In the genomic region with DNA sequence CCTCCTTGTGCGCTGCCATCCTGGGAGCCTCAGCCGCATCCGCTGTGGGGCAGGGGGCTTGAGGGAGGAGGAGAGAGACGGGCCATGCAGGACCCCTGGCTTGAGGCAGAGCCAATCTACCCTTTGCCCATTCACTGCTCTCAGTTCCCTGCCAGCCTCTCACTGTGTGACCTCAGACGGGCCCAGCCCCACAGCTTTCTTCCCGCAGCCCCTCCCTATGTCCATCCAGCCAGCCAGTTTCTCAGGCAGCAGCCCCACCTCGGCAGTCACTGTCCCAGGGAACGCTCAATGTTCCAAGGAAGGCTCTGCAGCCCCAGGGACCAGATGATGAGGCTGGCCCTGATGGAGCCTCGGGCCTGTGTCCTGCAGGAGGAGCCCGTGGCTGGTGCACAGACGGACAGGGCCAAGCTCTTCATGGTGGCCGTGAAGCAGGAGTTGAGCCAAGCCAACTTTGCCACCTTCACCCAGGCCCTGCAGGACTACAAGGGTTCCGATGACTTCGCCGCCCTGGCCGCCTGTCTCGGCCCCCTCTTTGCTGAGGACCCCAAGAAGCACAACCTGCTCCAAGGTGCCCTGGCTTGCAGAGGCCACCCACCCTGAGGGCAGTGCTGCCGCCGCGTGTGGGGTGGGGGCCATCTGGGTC, we compare ENCODE assay signal across 12 cellular contexts. TPM values are rescaled to one million over a fixed set of nuclear protein-coding genes. Genes with fewer than 3 reads are reported as not detected.
DNase-seq lines count a peak whose midpoint lies in the region; ATAC-seq and TF ChIP-seq lines count a peak whose summit lies in the region.
"Had no signal": no experiment of that assay in that cellular context is flagged by ENCODE, and none has a peak within 500 bp of the region (broad histone marks: within the 10 kb centered on the region; RNA-seq: fewer than 3 reads in every experiment).

No MANE protein-coding gene starts in this region.

- H3K27ac Mint-ChIP-seq in naive thymus-derived CD4-positive, alpha-beta T cell: peak overlapping the region in 5 of 9 donors; percentile 51 to 85 (median 67)
- H3K27ac Mint-ChIP-seq in type B pancreatic cell: no peak overlapping the region
- H3K27ac Mint-ChIP-seq: activated B cell treated with CpG ODN at 0.5 μM for 24 hours had no signal

- H2AFZ ChIP-seq in HCT116 (ENCODE audit: low read depth, low read length, poor library complexity, severe bottlenecking): no peak overlapping the region

- H3K4me3 ChIP-seq in AG10803 (ENCODE audit: low read length) (no peak overlapping the region), HCT116 (replicated peaks in 1 of 2; ENCODE audit: low read depth in 1 of 2, low read length in 2 of 2) (no peak overlapping the region)
- H3K4me3 ChIP-seq in naive thymus-derived CD4-positive, alpha-beta T cell (ENCODE audit: low read length): no peak overlapping the region
- H3K4me3 ChIP-seq: ascending aorta had no signal

- ATAC-seq in HCT116 (no peak), HG03439 (IDR thresholded peaks at IDR 0.05; ENCODE audit: unreplicated experiment) (no peak), GM21529 (IDR thresholded peaks at IDR 0.05; ENCODE audit: unreplicated experiment) (no peak), HG02885 (IDR thresholded peaks at IDR 0.05; ENCODE audit: poor library complexity, unreplicated experiment) (no peak)
- no peak for ATAC-seq in naive thymus-derived CD4-positive, alpha-beta T cell

- peaks cover 0 to 10% (median 0%) of the 10 kb centered on the region in 5 donors for H3K36me3 Mint-ChIP-seq in naive thymus-derived CD4-positive, alpha-beta T cell
- no peaks in the 10 kb centered on the region for H3K36me3 Mint-ChIP-seq in type B pancreatic cell

- CTCF ChIA-PET in HCT116 (lab: Charles Lee): no interaction called here
- CTCF ChIA-PET in naive thymus-derived CD4-positive, alpha-beta T cell (lab: Charles Lee): no interaction called here

- peak overlapping the region; percentile 59; the same call in 1 of the 2 replicates for H3K27ac ChIP-seq in HCT116 (ENCODE audit: low read depth, low read length)
- H3K27ac ChIP-seq in naive thymus-derived CD4-positive, alpha-beta T cell (ENCODE audit: low read depth, low read length): no peak overlapping the region
- H3K27ac ChIP-seq: ascending aorta had no signal

- H3K9me2 ChIP-seq in HCT116 (ENCODE audit: insufficient read depth): no peaks in the 10 kb centered on the region

- no peak for TF ChIP-seq RAD21 in HCT116 (IDR thresholded peaks at IDR 0.05; ENCODE audit: low read depth)

- peaks cover 0 to 8% of the 10 kb centered on the region in 2 experiments; a peak in 1 of 4 replicates for H3K36me3 ChIP-seq in HCT116 (ENCODE audit: control insufficient read depth in 1 of 2, insufficient read depth in 2 of 2, low read length in 2 of 2)
- peaks cover 0 to 14% (median 0%) of the 10 kb centered on the region in 3 experiments for H3K36me3 ChIP-seq in naive thymus-derived CD4-positive, alpha-beta T cell (ENCODE audit: control insufficient read depth in 2 of 3, insufficient read depth in 3 of 3, low read length in 3 of 3)

- peaks cover 5 to 18% (median 6%) of the 10 kb centered on the region in 7 donors for H3K4me1 Mint-ChIP-seq in naive thymus-derived CD4-positive, alpha-beta T cell
- H3K4me1 Mint-ChIP-seq in type B pancreatic cell (ENCODE audit: unreplicated experiment): no peaks in the 10 kb centered on the region

- H3K4me2 ChIP-seq in HCT116 (ENCODE audit: low read length): no peak overlapping the region

- H3K9ac ChIP-seq in HCT116 (ENCODE audit: low read length): no peak overlapping the region

- RAD21 ChIA-PET in HCT116 (lab: Charles Lee; ENCODE audit: low non-redundant PET in 1 of 2, low total read pairs in 2 of 2, uncharacterized antibody in 2 of 2, unreplicated experiment in 2 of 2): no interaction called here

- peaks cover 6% of the 10 kb centered on the region; the same call in 1 of the 2 replicates for H3K79me2 ChIP-seq in HCT116 (ENCODE audit: insufficient read depth, low read length)

- POLR2A ChIA-PET in HCT116 (lab: Charles Lee): interaction anchor here (1.8 kb wide), 1 partner anchor 11 kb away, joined by 7 read pairs; no protein-coding TSS in a partner anchor
- POLR2A ChIA-PET in naive thymus-derived CD4-positive, alpha-beta T cell (lab: Charles Lee): interaction anchor here (0.7 kb wide), 1 partner anchor 11 kb away, joined by 3 read pairs; no protein-coding TSS in a partner anchor

- H3K27me3 ChIP-seq in HCT116 (ENCODE audit: insufficient read depth, low read length): no peaks in the 10 kb centered on the region
- H3K27me3 ChIP-seq in naive thymus-derived CD4-positive, alpha-beta T cell (ENCODE audit: control insufficient read depth in 2 of 2, insufficient read depth in 2 of 2, low read length in 2 of 2): no peaks in the 10 kb centered on the region
- H3K27me3 ChIP-seq: ascending aorta had no signal

- peak; percentile 39 for TF ChIP-seq CTCF in AG10803 (conservative IDR thresholded peaks at IDR 0.05; ENCODE audit: low read length)
- TF ChIP-seq CTCF in HCT116 (IDR thresholded peaks at IDR 0.05 in 2 of 3, conservative IDR thresholded peaks at IDR 0.05 in 1 of 3; ENCODE audit: borderline replicate concordance in 1 of 3, insufficient read depth in 1 of 3, low read depth in 2 of 3, low read length in 2 of 3): no peak
- TF ChIP-seq CTCF in type B pancreatic cell (conservative IDR thresholded peaks at IDR 0.05): no peak

- H4K20me1 ChIP-seq in HCT116 (ENCODE audit: insufficient read depth): no peaks in the 10 kb centered on the region

- H3K9me3 Mint-ChIP-seq in naive thymus-derived CD4-positive, alpha-beta T cell: peaks cover 0 to 5% (median 0%) of the 10 kb centered on the region in 11 donors
- H3K9me3 Mint-ChIP-seq in type B pancreatic cell: no peaks in the 10 kb centered on the region
- H3K9me3 Mint-ChIP-seq: activated B cell treated with CpG ODN at 0.5 μM for 24 hours had no signal

- no peaks in the 10 kb centered on the region for H3K9me3 ChIP-seq in HCT116 (ENCODE audit: control insufficient read depth in 1 of 2, insufficient read depth in 1 of 2, low read depth in 1 of 2, low read length in 2 of 2)
- H3K9me3 ChIP-seq in naive thymus-derived CD4-positive, alpha-beta T cell (ENCODE audit: control insufficient read depth in 2 of 3, low read length in 3 of 3): no peaks in the 10 kb centered on the region
- H3K9me3 ChIP-seq: ascending aorta had no signal

- DNase-seq in AG10803 (ENCODE audit: low read depth) (peak; percentile 44), HCT116 (ENCODE audit: low read depth, low spot score) (no peak), cerebellar cortex (ENCODE audit: low spot score) (peak; percentile 42), type B pancreatic cell (ENCODE audit: extremely low spot score, unreplicated experiment) (no peak)
- peak in 1 of 9 donors; percentile 7 for DNase-seq in naive thymus-derived CD4-positive, alpha-beta T cell
- DNase-seq: activated B cell treated with CpG ODN at 0.5 μM for 24 hours, mesendoderm, NCI-H524 treated with DMSO at 0.1 percent for 48 hours had no signal

- intact Hi-C loops in HCT116 (cut with micrococcal nuclease): no loop called here
- intact Hi-C loops in naive thymus-derived CD4-positive, alpha-beta T cell (cut with micrococcal nuclease): no loop called here

- peak overlapping the region in 1 of 10 donors; percentile 45 for H3K4me3 Mint-ChIP-seq in naive thymus-derived CD4-positive, alpha-beta T cell
- H3K4me3 Mint-ChIP-seq in type B pancreatic cell: no peak overlapping the region
- H3K4me3 Mint-ChIP-seq: activated B cell treated with CpG ODN at 0.5 μM for 24 hours had no signal

- TF ChIP-seq POLR2A in HCT116 (IDR thresholded peaks at IDR 0.05; ENCODE audit: borderline replicate concordance, extremely low read depth, insufficient read depth, insufficient read length): no peak

- H3K27me3 Mint-ChIP-seq in naive thymus-derived CD4-positive, alpha-beta T cell: peaks cover 0 to 2% (median 0%) of the 10 kb centered on the region in 5 donors
- H3K27me3 Mint-ChIP-seq in type B pancreatic cell: no peaks in the 10 kb centered on the region
- H3K27me3 Mint-ChIP-seq: activated B cell treated with CpG ODN at 0.5 μM for 24 hours had no signal

- H3K4me1 ChIP-seq in HCT116 (ENCODE audit: control insufficient read depth in 1 of 2, insufficient read depth in 2 of 2, low read length in 2 of 2): peaks cover 21 to 65% of the 10 kb centered on the region in 2 experiments; a peak in 3 of 4 replicates
- peaks cover 12 to 24% of the 10 kb centered on the region in 2 donors for H3K4me1 ChIP-seq in naive thymus-derived CD4-positive, alpha-beta T cell (ENCODE audit: control insufficient read depth in 2 of 2, insufficient read depth in 2 of 2, low read length in 2 of 2)

- no TSS peak for BruUV-seq in HCT116 (replicated peaks; lab: Mats Ljungman, UMichigan)

RNA-seq across cellular contexts. Expression of gene TNFRSF6B, which starts 3.9 kb away (rescaled TPM):
- total RNA-seq in HCT116 (2021; ENCODE audit: unreplicated experiment): 147 TPM
- polyA plus RNA-seq in HCT116 (2012): 342 and 380 TPM in 2 replicates
- total RNA-seq in naive thymus-derived CD4-positive, alpha-beta T cell: under 1 TPM in 1 of 5 experiments, not detected in 4; 0.74 TPM
- under 1 TPM in 1 of 2 donors, not detected in 1; 0.22 TPM for polyA plus RNA-seq in naive thymus-derived CD4-positive, alpha-beta T cell
- total RNA-seq in type B pancreatic cell (ENCODE audit: low replicate concordance): not detected in 2 replicates
- total RNA-seq: activated B cell treated with CpG ODN at 0.5 μM for 24 hours had no signal

RNA-seq across cellular contexts. Expression of gene ARFRP1, which starts 15.2 kb away (rescaled TPM):
- total RNA-seq in HCT116 (2021; ENCODE audit: unreplicated experiment): 53.7 TPM
- 36.3 and 39.8 TPM in 2 replicates for polyA plus RNA-seq in HCT116 (2012)
- 10 to 100 TPM; 55.4 to 92.1 (median 66.2) TPM for total RNA-seq in naive thymus-derived CD4-positive, alpha-beta T cell
- 100 to 1,000 TPM in 1 of 2 donors, 10 to 100 TPM in 1; 89.1 to 108 TPM for polyA plus RNA-seq in naive thymus-derived CD4-positive, alpha-beta T cell
- 37.2 and 45.0 TPM in 2 replicates for total RNA-seq in type B pancreatic cell (ENCODE audit: low replicate concordance)

RNA-seq across cellular contexts. Expression of gene ZGPAT, which starts 15.3 kb away (rescaled TPM):
- total RNA-seq in HCT116 (2021; ENCODE audit: unreplicated experiment) (30.6 TPM), type B pancreatic cell (ENCODE audit: low replicate concordance) (28.7 and 32.8 TPM in 2 replicates)
- 18.5 and 21.0 TPM in 2 replicates for polyA plus RNA-seq in HCT116 (2012)
- total RNA-seq in naive thymus-derived CD4-positive, alpha-beta T cell: 10 to 100 TPM; 42.9 to 49.9 (median 45.4) TPM
- polyA plus RNA-seq in naive thymus-derived CD4-positive, alpha-beta T cell: 10 to 100 TPM; 47.5 to 82.1 TPM

RNA-seq across cellular contexts. Expression of gene RTEL1, which starts 34.4 kb away (rescaled TPM):
- total RNA-seq in HCT116 (2021; ENCODE audit: unreplicated experiment) (58.0 TPM), type B pancreatic cell (ENCODE audit: low replicate concordance) (20.7 and 39.2 TPM in 2 replicates)
- 24.9 and 26.1 TPM in 2 replicates for polyA plus RNA-seq in HCT116 (2012)
- 10 to 100 TPM; 28.4 to 47.2 (median 32.4) TPM for total RNA-seq in naive thymus-derived CD4-positive, alpha-beta T cell
- 1 to 10 TPM; 1.9 to 8.6 TPM for polyA plus RNA-seq in naive thymus-derived CD4-positive, alpha-beta T cell

RNA-seq across cellular contexts. Expression of gene STMN3, which starts 39.3 kb away (rescaled TPM):
- total RNA-seq in HCT116 (2021; ENCODE audit: unreplicated experiment): 138 TPM
- polyA plus RNA-seq in HCT116 (2012): 76.1 and 97.1 TPM in 2 replicates
- total RNA-seq in naive thymus-derived CD4-positive, alpha-beta T cell: 100 to 1,000 TPM in 2 of 5 experiments, 10 to 100 TPM in 3; 34.2 to 122 (median 70.3) TPM
- 10 to 100 TPM; 33.5 to 37.0 TPM for polyA plus RNA-seq in naive thymus-derived CD4-positive, alpha-beta T cell
- 38.9 and 40.8 TPM in 2 replicates for total RNA-seq in type B pancreatic cell (ENCODE audit: low replicate concordance)

Comparison
In these comparisons a context has a peak if more than half of its experiments do, and no peak if none do; other contexts are left out.
1. DNase-seq: peak in AG10803 (single experiment) and cerebellar cortex (single experiment); none in HCT116 (single experiment) and type B pancreatic cell (single experiment).
2. RNA of gene TNFRSF6B, which starts 3.9 kb away (total RNA-seq): 147 TPM in HCT116 (single experiment); 0.74 TPM in naive thymus-derived CD4-positive, alpha-beta T cell and not detected in type B pancreatic cell; every median in the first group is over 10 times any median in the second.